Comparison of ENCODE assay signal across 1 cellular context in genomic region chr5:132489051-132489770, GRCh38.
TF ChIP-seq lines count a peak whose summit lies in the region.

No MANE protein-coding gene starts in this region.

TF ChIP-seq in HEK293, 187 proteins besides CTCF, POLR2A, EP300 and RAD21 (continued from another document):
- TF ChIP-seq ZNF449 (tag by site-specific recombination; IDR thresholded peaks at IDR 0.05) (no peak), ZNF677 (tag by site-specific recombination; IDR thresholded peaks at IDR 0.05) (no peak), ZNF426 (tag by site-specific recombination; IDR thresholded peaks at IDR 0.05) (no peak), ZNF433 (tag by site-specific recombination; IDR thresholded peaks at IDR 0.05; ENCODE audit: low read depth) (no peak), ZNF654 (tag by site-specific recombination; IDR thresholded peaks at IDR 0.05; ENCODE audit: low read depth) (no peak), ZNF19 (tag by site-specific recombination; IDR thresholded peaks at IDR 0.05; ENCODE audit: low read depth) (no peak)
TF ChIP-seq in HEK293: peak in this region for 0.
